8 cellular contexts compared by ENCODE assay signal in genomic region chr10:61867374-61867773, GRCh38. TPM values are rescaled to one million over a fixed set of nuclear protein-coding genes. Genes with fewer than 3 reads are reported as not detected.
A peak's percentile ranks its signal among the peaks of the same experiment; 100 is the strongest.
DNase-seq lines count a peak whose midpoint lies in the region; ATAC-seq and TF ChIP-seq lines count a peak whose summit lies in the region.
"Not testable (repeated sequence)": the region's sequence is repeated elsewhere in the genome, so short reads cannot be mapped to it uniquely, and the experiment has no call there.

No MANE protein-coding gene starts in this region.

- not testable (repeated sequence) for H3K27ac ChIP-seq in CD8-positive, alpha-beta memory T cell (ENCODE audit: low read depth, low read length); mesenchymal stem cell (ENCODE audit: low read length, poor library complexity, severe bottlenecking); gastrocnemius medialis
- peak overlapping the region; percentile 44 to 60 for H3K27ac ChIP-seq in breast epithelium
- H3K27ac ChIP-seq in thyroid gland: peak overlapping the region in 2 of 3 donors; percentile 44 to 52

- H2BK12ac ChIP-seq in mesenchymal stem cell (ENCODE audit: low read length in 2 of 2): not testable (repeated sequence)

- H3K4me1 Mint-ChIP-seq in CD8-positive, alpha-beta memory T cell: not testable (repeated sequence)

- not testable (repeated sequence) for H3K27me3 Mint-ChIP-seq in CD8-positive, alpha-beta memory T cell

- POLR2A ChIA-PET in CD8-positive, alpha-beta memory T cell (lab: Charles Lee): not testable (repeated sequence)

- not testable (repeated sequence) for H3K27me3 ChIP-seq in CD8-positive, alpha-beta memory T cell (ENCODE audit: insufficient read depth, low read length, poor library complexity, severe bottlenecking); breast epithelium; mesenchymal stem cell (ENCODE audit: control insufficient read depth in 1 of 2, insufficient read depth in 1 of 2, low read length in 2 of 2); gastrocnemius medialis; thyroid gland

- not testable (repeated sequence) for H3K9me3 ChIP-seq in CD8-positive, alpha-beta memory T cell (ENCODE audit: low read length); breast epithelium; mesenchymal stem cell (ENCODE audit: control insufficient read depth, low read length); gastrocnemius medialis; thyroid gland

- 96% methylated on average over 10 of the region's 22 CpGs for WGBS in mesenchymal stem cell
- 12 to 40% methylated on average over 14 to 19 of the region's 22 CpGs for WGBS in thyroid gland, 2 donors

- H3K4me1 ChIP-seq in CD8-positive, alpha-beta memory T cell (ENCODE audit: insufficient read depth, low read length); breast epithelium; mesenchymal stem cell (ENCODE audit: control insufficient read depth, insufficient read depth, low read depth, low read length); gastrocnemius medialis; thyroid gland: not testable (repeated sequence)

- H2BK120ac ChIP-seq in mesenchymal stem cell (ENCODE audit: low read depth, low read length): not testable (repeated sequence)

- peak overlapping the region; percentile 58 for H3K9ac ChIP-seq in mesenchymal stem cell (ENCODE audit: low read length)

- not testable (repeated sequence) for H2AFZ ChIP-seq in mesenchymal stem cell (ENCODE audit: low read depth, low read length)

- DNase-seq in CD8-positive, alpha-beta memory T cell: peak in 1 of 5 donors; percentile 47
- peak; percentile 21 for DNase-seq in activated CD4-positive, alpha-beta T cell treated with anti-CD3 and anti-CD28 coated beads for 48 hours
- DNase-seq in activated effector memory CD4-positive, alpha-beta T cell treated with anti-CD3 and anti-CD28 coated beads, Interleukin-2, amount 50 U/mL, for 16 hours: peak; percentile 62
- DNase-seq in breast epithelium (ENCODE audit: low spot score in 2 of 2); mesenchymal stem cell; gastrocnemius medialis: not testable (repeated sequence)
- DNase-seq in Right ventricle myocardium superior: peak; percentile 50
- DNase-seq in thyroid gland: peak; percentile 23 to 25

- not testable (repeated sequence) for H3K36me3 Mint-ChIP-seq in CD8-positive, alpha-beta memory T cell

- not testable (repeated sequence) for H3K36me3 ChIP-seq in CD8-positive, alpha-beta memory T cell (ENCODE audit: insufficient read depth, low read length); breast epithelium; mesenchymal stem cell (ENCODE audit: control insufficient read depth in 1 of 2, insufficient read depth in 2 of 2, low read depth in 1 of 2, low read length in 2 of 2); gastrocnemius medialis; thyroid gland

- not testable (repeated sequence) for H3K4me2 ChIP-seq in mesenchymal stem cell (ENCODE audit: low read length, poor library complexity, severe bottlenecking)

- ATAC-seq in Right ventricle myocardium superior (ENCODE audit: poor library complexity); gastrocnemius medialis: not testable (repeated sequence)

- peak overlapping the region; percentile 34 for H3K4me3 ChIP-seq in CD8-positive, alpha-beta memory T cell (ENCODE audit: low read length)
- H3K4me3 ChIP-seq in breast epithelium: peak overlapping the region; percentile 31 to 67 (median 55)
- H3K4me3 ChIP-seq in mesenchymal stem cell (ENCODE audit: insufficient read depth in 1 of 2, low read depth in 1 of 2, low read length in 2 of 2): not testable (repeated sequence)
- peak overlapping the region; percentile 25 to 46 (median 31) for H3K4me3 ChIP-seq in gastrocnemius medialis
- H3K4me3 ChIP-seq in thyroid gland (replicated peaks in 1 of 3): peak overlapping the region in 2 of 3 donors; percentile 15 to 40

- TF ChIP-seq CTCF in breast epithelium (IDR thresholded peaks at IDR 0.05); gastrocnemius medialis (IDR thresholded peaks at IDR 0.05 in 4 of 5, conservative IDR thresholded peaks at IDR 0.05 in 1 of 5); thyroid gland (IDR thresholded peaks at IDR 0.05): not testable (repeated sequence)

- not testable (repeated sequence) for TF ChIP-seq POLR2A in breast epithelium (IDR thresholded peaks at IDR 0.05); gastrocnemius medialis (IDR thresholded peaks at IDR 0.05); thyroid gland (IDR thresholded peaks at IDR 0.05)

- H4K91ac ChIP-seq in mesenchymal stem cell (ENCODE audit: low read length): not testable (repeated sequence)

- not testable (repeated sequence) for H3K14ac ChIP-seq in mesenchymal stem cell (ENCODE audit: low read length in 2 of 2)

- not testable (repeated sequence) for H3K9me3 Mint-ChIP-seq in CD8-positive, alpha-beta memory T cell

- intact Hi-C loops in breast epithelium (cut with DNase I; ENCODE audit: low total_unique reads); Right ventricle myocardium superior (cut with DNase I); gastrocnemius medialis (cut with DNase I; ENCODE audit: low total_unique reads); thyroid gland (cut with DNase I): not testable (repeated sequence)

- peak overlapping the region in 5 of 8 donors; percentile 54 to 88 (median 77) for H3K27ac Mint-ChIP-seq in CD8-positive, alpha-beta memory T cell

- H2BK15ac ChIP-seq in mesenchymal stem cell (ENCODE audit: low read depth, poor library complexity, severe bottlenecking): not testable (repeated sequence)

- H2BK5ac ChIP-seq in mesenchymal stem cell (ENCODE audit: low read depth, low read length, poor library complexity, severe bottlenecking): not testable (repeated sequence)

- H3K23ac ChIP-seq in mesenchymal stem cell (ENCODE audit: low read length in 2 of 2): not testable (repeated sequence)

- H4K8ac ChIP-seq in mesenchymal stem cell (ENCODE audit: low read length): not testable (repeated sequence)

- in situ Hi-C loops in gastrocnemius medialis (cut with MboI; ENCODE audit: low sequenced_read_pairs in 4 of 4): not testable (repeated sequence)

- H3K18ac ChIP-seq in mesenchymal stem cell (ENCODE audit: low read depth in 1 of 2, low read length in 2 of 2): not testable (repeated sequence)

- H3K4me3 Mint-ChIP-seq in CD8-positive, alpha-beta memory T cell: peak overlapping the region; percentile 74 to 85 (median 80)

- H2AK5ac ChIP-seq in mesenchymal stem cell (ENCODE audit: low read length, severe bottlenecking): not testable (repeated sequence)

- CTCF ChIA-PET in CD8-positive, alpha-beta memory T cell (lab: Charles Lee): interaction anchor here (1.2 to 3.0 kb wide), 10 partner anchors 9 to 119 kb away, joined by 3 to 29 read pairs (median 5); no protein-coding TSS in a partner anchor

- H3K4ac ChIP-seq in mesenchymal stem cell (ENCODE audit: low read depth in 1 of 2, low read length in 2 of 2): not testable (repeated sequence)

- H3K79me1 ChIP-seq in mesenchymal stem cell (replicated peaks; ENCODE audit: low read length, poor library complexity, severe bottlenecking): not testable (repeated sequence)

RNA-seq across cellular contexts. Expression of gene ARID5B, which starts 34.1 kb away (rescaled TPM):
- total RNA-seq in CD8-positive, alpha-beta memory T cell: 10 to 100 TPM; 37.1 to 38.4 TPM
- polyA plus RNA-seq in CD8-positive, alpha-beta memory T cell: 48.7 TPM
- total RNA-seq in breast epithelium (100 to 1,000 TPM in 2 of 3 donors, 10 to 100 TPM in 1; 89.5 to 166 (median 125) TPM), Right ventricle myocardium superior (13.2 TPM), gastrocnemius medialis (100 to 1,000 TPM; 156 to 512 (median 263) TPM), thyroid gland (10 to 100 TPM in 3 of 4 donors, 1 to 10 TPM in 1; 7.6 to 36.3 (median 21.2) TPM)
- polyA plus RNA-seq in mesenchymal stem cell (2013, experiment 1 of 2): 61.5 TPM
- polyA plus RNA-seq in mesenchymal stem cell (2013, experiment 2 of 2): 57.0 TPM
